ENCODE assay signal across 8 cellular contexts in the genomic region with DNA sequence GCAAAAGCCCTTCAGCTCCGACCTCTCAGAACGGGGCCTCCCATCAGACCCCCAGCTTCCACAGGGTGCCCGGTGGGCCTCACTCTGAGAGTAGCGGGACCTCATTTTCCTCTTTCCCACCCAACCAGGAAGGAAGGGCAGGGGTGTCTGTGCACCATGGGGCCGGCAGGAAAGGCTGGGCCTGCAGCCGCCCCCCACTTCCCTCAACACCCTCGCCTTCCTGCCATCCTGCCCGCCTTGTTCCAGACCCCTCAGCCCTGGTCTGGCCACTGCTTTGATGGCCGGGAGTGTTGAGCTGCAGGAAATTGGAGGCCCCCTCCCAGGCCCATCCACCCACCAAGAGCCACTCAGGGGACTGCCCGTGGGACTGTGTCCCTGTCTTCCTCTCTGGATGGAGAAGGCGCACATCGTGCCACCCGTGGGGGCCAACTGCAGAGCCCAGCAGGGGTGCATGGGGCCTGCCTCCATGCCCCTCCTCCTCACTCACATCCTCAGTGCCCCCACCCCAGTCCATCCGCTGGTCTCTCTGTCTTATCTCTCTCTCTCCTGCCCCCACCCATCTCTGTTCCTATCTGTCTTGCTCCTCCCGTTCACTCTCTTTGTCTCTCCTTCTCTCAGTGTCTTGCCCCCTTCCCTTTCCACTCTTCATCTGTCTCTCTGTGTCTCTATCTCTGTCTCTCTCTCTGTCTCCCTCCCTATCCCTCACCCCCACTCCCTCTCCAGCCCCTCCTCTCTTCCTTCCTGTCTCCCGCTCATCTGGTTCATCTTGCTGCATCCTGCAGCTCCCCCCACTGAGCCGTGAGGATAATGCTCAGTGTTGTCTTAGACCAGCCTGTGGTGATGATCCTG. TPM values are rescaled to one million over a fixed set of nuclear protein-coding genes. Genes with fewer than 3 reads are reported as not detected.
A peak's percentile ranks its signal among the peaks of the same experiment; 100 is the strongest.
DNase-seq lines count a peak whose midpoint lies in the region; ATAC-seq and TF ChIP-seq lines count a peak whose summit lies in the region.

No MANE protein-coding gene starts in this region.

- H3K27me3 ChIP-seq in A673 (replicated peaks; ENCODE audit: insufficient read depth, low read depth, low read length, poor library complexity) (no peaks in the 10 kb centered on the region), H7 (ENCODE audit: control insufficient read depth, insufficient read depth, low read length) (peaks cover 20% of the 10 kb centered on the region)

- POLR2A ChIA-PET in A673 (lab: Charles Lee; ENCODE audit: low non-redundant PET), result no interaction called here

- no peaks in the 10 kb centered on the region for H3K9me3 Mint-ChIP-seq in stimulated activated effector memory CD8-positive, alpha-beta T cell treated with anti-CD3 and anti-CD28 coated beads, Interleukin-12 subunit alpha, Interleukin-12 subunit beta, amount 100 ng/mL, for 72 hours

- ATAC-seq in SK-N-SH treated with all-trans-retinoic acid at 6 μM for 48 hours (peak; percentile 72), HG03039 (IDR thresholded peaks at IDR 0.05; ENCODE audit: unreplicated experiment) (no peak), HG03439 (IDR thresholded peaks at IDR 0.05; ENCODE audit: unreplicated experiment) (no peak)
- ATAC-seq in stimulated activated effector memory CD8-positive, alpha-beta T cell treated with anti-CD3 and anti-CD28 coated beads, Interleukin-12 subunit alpha, Interleukin-12 subunit beta, amount 100 ng/mL, for 72 hours, result no peak

- H3K4me3 Mint-ChIP-seq in stimulated activated effector memory CD8-positive, alpha-beta T cell treated with anti-CD3 and anti-CD28 coated beads, Interleukin-12 subunit alpha, Interleukin-12 subunit beta, amount 100 ng/mL, for 72 hours, result peak overlapping the region; percentile 92

- H3K4me1 ChIP-seq in A673 (ENCODE audit: insufficient read depth, low read length, poor library complexity, severe bottlenecking), result peaks cover 19% of the 10 kb centered on the region

- intact Hi-C loops in A673 (cut with micrococcal nuclease; ENCODE audit: unreplicated experiment) (loop anchor here (2.0 kb wide), 1 partner anchor 118 kb away; no protein-coding TSS in a partner anchor), posterior vena cava (cut with DNase I) (loop anchor here in 1 of 2 donors (5.0 kb wide), 1 partner anchor 106 kb away; no protein-coding TSS in a partner anchor)

- BruUV-seq in A673 (replicated peaks; lab: Mats Ljungman, UMichigan), result no TSS peak

- peak; percentile 50; the same call in 1 of the 2 replicates for TF ChIP-seq CTCF in A673 (conservative IDR thresholded peaks at IDR 0.05; ENCODE audit: low read depth, low read length)

- peak; percentile 84 for DNase-seq in A673 (ENCODE audit: low spot score)
- peak; percentile 82 for DNase-seq in H7
- peak; percentile 75 for DNase-seq in foreskin melanocyte
- no peak for DNase-seq in stimulated activated effector memory CD8-positive, alpha-beta T cell treated with anti-CD3 and anti-CD28 coated beads, Interleukin-12 subunit alpha, Interleukin-12 subunit beta, amount 100 ng/mL, for 72 hours (ENCODE audit: low spot score in 2 of 2)
- no peak for DNase-seq in posterior vena cava (ENCODE audit: low spot score)

- H3K36me3 ChIP-seq in A673 (ENCODE audit: insufficient read depth, low read length, poor library complexity, severe bottlenecking) (no peaks in the 10 kb centered on the region), H7 (replicated peaks; ENCODE audit: control insufficient read depth, insufficient read depth, low read length) (no peaks in the 10 kb centered on the region)

- peaks cover 42% of the 10 kb centered on the region for H3K4me1 Mint-ChIP-seq in stimulated activated effector memory CD8-positive, alpha-beta T cell treated with anti-CD3 and anti-CD28 coated beads, Interleukin-12 subunit alpha, Interleukin-12 subunit beta, amount 100 ng/mL, for 72 hours

- CTCF ChIA-PET in A673 (lab: Charles Lee), result interaction anchor here (1.4 kb wide), 1 partner anchor 225 kb away, joined by 3 read pairs; no protein-coding TSS in a partner anchor

- no peak overlapping the region for H3K27ac ChIP-seq in A673 (ENCODE audit: low read depth, low read length, poor library complexity, severe bottlenecking)

- H3K9me3 ChIP-seq in A673 (ENCODE audit: low read depth, low read length, poor library complexity, severe bottlenecking), result no peaks in the 10 kb centered on the region

- H3K27ac Mint-ChIP-seq in stimulated activated effector memory CD8-positive, alpha-beta T cell treated with anti-CD3 and anti-CD28 coated beads, Interleukin-12 subunit alpha, Interleukin-12 subunit beta, amount 100 ng/mL, for 72 hours, result peak overlapping the region; percentile 30

- no peak overlapping the region for H3K4me3 ChIP-seq in A673 (ENCODE audit: low read depth, low read length, poor library complexity, severe bottlenecking)
- H3K4me3 ChIP-seq in H7 (ENCODE audit: insufficient read depth, low read depth, low read length), result no peak overlapping the region

- H3K36me3 Mint-ChIP-seq in stimulated activated effector memory CD8-positive, alpha-beta T cell treated with anti-CD3 and anti-CD28 coated beads, Interleukin-12 subunit alpha, Interleukin-12 subunit beta, amount 100 ng/mL, for 72 hours, result peaks cover 7% of the 10 kb centered on the region

TF ChIP-seq in SK-N-SH treated with all-trans-retinoic acid at 6 μM for 48 hours, 23 proteins besides CTCF, POLR2A, EP300 and RAD21 (continues in another document):
- TF ChIP-seq SNAI2 (CRISPR knock-in tag; IDR thresholded peaks at IDR 0.05), result no peak
- no peak for TF ChIP-seq ZC3H10 (CRISPR knock-in tag; IDR thresholded peaks at IDR 0.05)
- no peak for TF ChIP-seq ZFP3 (CRISPR knock-in tag; IDR thresholded peaks at IDR 0.05)
- no peak for TF ChIP-seq ZNF70 (CRISPR knock-in tag; IDR thresholded peaks at IDR 0.05)
- TF ChIP-seq, protein P1, sequence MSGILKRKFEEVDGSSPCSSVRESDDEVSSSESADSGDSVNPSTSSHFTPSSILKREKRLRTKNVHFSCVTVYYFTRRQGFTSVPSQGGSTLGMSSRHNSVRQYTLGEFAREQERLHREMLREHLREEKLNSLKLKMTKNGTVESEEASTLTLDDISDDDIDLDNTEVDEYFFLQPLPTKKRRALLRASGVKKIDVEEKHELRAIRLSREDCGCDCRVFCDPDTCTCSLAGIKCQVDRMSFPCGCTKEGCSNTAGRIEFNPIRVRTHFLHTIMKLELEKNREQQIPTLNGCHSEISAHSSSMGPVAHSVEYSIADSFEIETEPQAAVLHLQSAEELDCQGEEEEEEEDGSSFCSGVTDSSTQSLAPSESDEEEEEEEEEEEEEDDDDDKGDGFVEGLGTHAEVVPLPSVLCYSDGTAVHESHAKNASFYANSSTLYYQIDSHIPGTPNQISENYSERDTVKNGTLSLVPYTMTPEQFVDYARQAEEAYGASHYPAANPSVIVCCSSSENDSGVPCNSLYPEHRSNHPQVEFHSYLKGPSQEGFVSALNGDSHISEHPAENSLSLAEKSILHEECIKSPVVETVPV (CRISPR knock-in tag; IDR thresholded peaks at IDR 0.05), result no peak
- no peak for TF ChIP-seq ZNF8 (CRISPR knock-in tag; IDR thresholded peaks at IDR 0.05)
- TF ChIP-seq RARB (CRISPR knock-in tag; IDR thresholded peaks at IDR 0.05), result no peak
- TF ChIP-seq ZFP30 (CRISPR knock-in tag; IDR thresholded peaks at IDR 0.05), result no peak
- no peak for TF ChIP-seq TCF4 (CRISPR knock-in tag; IDR thresholded peaks at IDR 0.05; ENCODE audit: borderline replicate concordance)
- no peak for TF ChIP-seq GLIS3 (CRISPR knock-in tag; IDR thresholded peaks at IDR 0.05)
- TF ChIP-seq, protein P2, sequence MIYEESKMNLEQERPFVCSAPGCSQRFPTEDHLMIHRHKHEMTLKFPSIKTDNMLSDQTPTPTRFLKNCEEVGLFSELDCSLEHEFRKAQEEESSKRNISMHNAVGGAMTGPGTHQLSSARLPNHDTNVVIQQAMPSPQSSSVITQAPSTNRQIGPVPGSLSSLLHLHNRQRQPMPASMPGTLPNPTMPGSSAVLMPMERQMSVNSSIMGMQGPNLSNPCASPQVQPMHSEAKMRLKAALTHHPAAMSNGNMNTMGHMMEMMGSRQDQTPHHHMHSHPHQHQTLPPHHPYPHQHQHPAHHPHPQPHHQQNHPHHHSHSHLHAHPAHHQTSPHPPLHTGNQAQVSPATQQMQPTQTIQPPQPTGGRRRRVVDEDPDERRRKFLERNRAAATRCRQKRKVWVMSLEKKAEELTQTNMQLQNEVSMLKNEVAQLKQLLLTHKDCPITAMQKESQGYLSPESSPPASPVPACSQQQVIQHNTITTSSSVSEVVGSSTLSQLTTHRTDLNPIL (CRISPR knock-in tag; IDR thresholded peaks at IDR 0.05; ENCODE audit: low read depth), result no peak
- TF ChIP-seq OSR1 (CRISPR knock-in tag; IDR thresholded peaks at IDR 0.05), result no peak
- TF ChIP-seq, protein P3, sequence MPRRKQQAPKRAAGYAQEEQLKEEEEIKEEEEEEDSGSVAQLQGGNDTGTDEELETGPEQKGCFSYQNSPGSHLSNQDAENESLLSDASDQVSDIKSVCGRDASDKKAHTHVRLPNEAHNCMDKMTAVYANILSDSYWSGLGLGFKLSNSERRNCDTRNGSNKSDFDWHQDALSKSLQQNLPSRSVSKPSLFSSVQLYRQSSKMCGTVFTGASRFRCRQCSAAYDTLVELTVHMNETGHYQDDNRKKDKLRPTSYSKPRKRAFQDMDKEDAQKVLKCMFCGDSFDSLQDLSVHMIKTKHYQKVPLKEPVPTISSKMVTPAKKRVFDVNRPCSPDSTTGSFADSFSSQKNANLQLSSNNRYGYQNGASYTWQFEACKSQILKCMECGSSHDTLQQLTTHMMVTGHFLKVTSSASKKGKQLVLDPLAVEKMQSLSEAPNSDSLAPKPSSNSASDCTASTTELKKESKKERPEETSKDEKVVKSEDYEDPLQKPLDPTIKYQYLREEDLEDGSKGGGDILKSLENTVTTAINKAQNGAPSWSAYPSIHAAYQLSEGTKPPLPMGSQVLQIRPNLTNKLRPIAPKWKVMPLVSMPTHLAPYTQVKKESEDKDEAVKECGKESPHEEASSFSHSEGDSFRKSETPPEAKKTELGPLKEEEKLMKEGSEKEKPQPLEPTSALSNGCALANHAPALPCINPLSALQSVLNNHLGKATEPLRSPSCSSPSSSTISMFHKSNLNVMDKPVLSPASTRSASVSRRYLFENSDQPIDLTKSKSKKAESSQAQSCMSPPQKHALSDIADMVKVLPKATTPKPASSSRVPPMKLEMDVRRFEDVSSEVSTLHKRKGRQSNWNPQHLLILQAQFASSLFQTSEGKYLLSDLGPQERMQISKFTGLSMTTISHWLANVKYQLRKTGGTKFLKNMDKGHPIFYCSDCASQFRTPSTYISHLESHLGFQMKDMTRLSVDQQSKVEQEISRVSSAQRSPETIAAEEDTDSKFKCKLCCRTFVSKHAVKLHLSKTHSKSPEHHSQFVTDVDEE (CRISPR knock-in tag; IDR thresholded peaks at IDR 0.05), result no peak

RNA-seq across cellular contexts. Expression of a gene that starts 1.8 kb away (rescaled TPM):
- total RNA-seq in A673 (2021) (31.5 and 32.1 TPM in 2 replicates), posterior vena cava (100 to 1,000 TPM; 155 to 241 TPM)
- 59.0 and 70.4 TPM in 2 replicates for total RNA-seq in H7 (2014; rRNA removed; shearing (Covaris generic))

Comparison
In these comparisons a context has a peak if more than half of its experiments do, and no peak if none do; other contexts are left out.
1. DNase-seq: peak in A673 (single experiment), H7 (single experiment) and foreskin melanocyte (single experiment); none in stimulated activated effector memory CD8-positive, alpha-beta T cell treated with anti-CD3 and anti-CD28 coated beads, Interleukin-12 subunit alpha, Interleukin-12 subunit beta, amount 100 ng/mL, for 72 hours (0 of 2) and posterior vena cava (single experiment).